In genomic region chr2:68737717-68738116, GRCh38 we compare ENCODE assay signal across 10 cellular contexts. TPM values are rescaled to one million over a fixed set of nuclear protein-coding genes. Genes with fewer than 3 reads are reported as not detected.
DNase-seq lines count a peak whose midpoint lies in the region; ATAC-seq and TF ChIP-seq lines count a peak whose summit lies in the region.
"Had no signal": no experiment of that assay in that cellular context is flagged by ENCODE, and none has a peak within 500 bp of the region (broad histone marks: within the 10 kb centered on the region; RNA-seq: fewer than 3 reads in every experiment).

No MANE protein-coding gene starts in this region.

- peaks cover 37% of the 10 kb centered on the region for H3K36me3 Mint-ChIP-seq in activated CD8-positive, alpha-beta T cell treated with anti-CD3 and anti-CD28 coated beads for 36 hours (ENCODE audit: low read depth)
- H3K36me3 Mint-ChIP-seq: mesothelial cell of epicardium had no signal

- ATAC-seq in GM18505 (IDR thresholded peaks at IDR 0.05; ENCODE audit: unreplicated experiment): peak; percentile 28
- peak; percentile 47 for ATAC-seq in HG02759 (IDR thresholded peaks at IDR 0.05; ENCODE audit: unreplicated experiment)
- ATAC-seq in activated CD8-positive, alpha-beta T cell treated with anti-CD3 and anti-CD28 coated beads for 36 hours: peak; percentile 28
- no peak for ATAC-seq in GM21390 (IDR thresholded peaks at IDR 0.05; ENCODE audit: unreplicated experiment)
- ATAC-seq in GM19324 (IDR thresholded peaks at IDR 0.05; ENCODE audit: low FRiP score, unreplicated experiment): no peak
- ATAC-seq in esophagus mucosa: no peak
- ATAC-seq: stimulated activated effector memory CD8-positive, alpha-beta T cell treated with anti-CD3 and anti-CD28 coated beads, Interleukin-12 subunit alpha, Interleukin-12 subunit beta, amount 100 ng/mL, for 72 hours had no signal

- H3K27ac Mint-ChIP-seq in activated CD8-positive, alpha-beta T cell treated with anti-CD3 and anti-CD28 coated beads for 36 hours: no peak overlapping the region
- H3K27ac Mint-ChIP-seq: mesothelial cell of epicardium; stimulated activated effector memory CD8-positive, alpha-beta T cell treated with anti-CD3 and anti-CD28 coated beads, Interleukin-12 subunit alpha, Interleukin-12 subunit beta, amount 100 ng/mL, for 72 hours had no signal

- CTCF ChIA-PET in activated CD8-positive, alpha-beta T cell treated with anti-CD3 and anti-CD28 coated beads for 36 hours (lab: Charles Lee): interaction anchor here (1.0 to 11.0 kb wide), 11 partner anchors 8 to 274 kb away, joined by 3 to 119 read pairs (median 5); no protein-coding TSS in a partner anchor

- no peaks in the 10 kb centered on the region for H3K27me3 Mint-ChIP-seq in activated CD8-positive, alpha-beta T cell treated with anti-CD3 and anti-CD28 coated beads for 36 hours

- H3K4me3 ChIP-seq in neutrophil (ENCODE audit: low read depth in 1 of 2, low read length in 1 of 2): peak overlapping the region; percentile 60 to 74

- peak; percentile 43 for TF ChIP-seq POLR2A in GM18505 (IDR thresholded peaks at IDR 0.05; ENCODE audit: borderline replicate concordance, extremely low read depth, insufficient read depth, insufficient read length)

- TF ChIP-seq CTCF in activated CD8-positive, alpha-beta T cell treated with anti-CD3 and anti-CD28 coated beads for 36 hours (IDR thresholded peaks at IDR 0.05): no peak
- peak; percentile 30 for TF ChIP-seq CTCF in neutrophil (IDR thresholded peaks at IDR 0.05)

- intact Hi-C loops in activated CD8-positive, alpha-beta T cell treated with anti-CD3 and anti-CD28 coated beads for 36 hours (cut with micrococcal nuclease): loop anchor here (5.0 kb wide), 1 partner anchor 35 kb away; no protein-coding TSS in a partner anchor

- no peaks in the 10 kb centered on the region for H3K9me3 Mint-ChIP-seq in activated CD8-positive, alpha-beta T cell treated with anti-CD3 and anti-CD28 coated beads for 36 hours
- H3K9me3 Mint-ChIP-seq: mesothelial cell of epicardium; stimulated activated effector memory CD8-positive, alpha-beta T cell treated with anti-CD3 and anti-CD28 coated beads, Interleukin-12 subunit alpha, Interleukin-12 subunit beta, amount 100 ng/mL, for 72 hours had no signal

- H3K27ac ChIP-seq in neutrophil: peak overlapping the region; percentile 91

- peaks cover 97 to 99% of the 10 kb centered on the region in 2 experiments for H3K4me1 ChIP-seq in neutrophil (ENCODE audit: control insufficient read depth in 1 of 2, insufficient read depth in 1 of 2, low read depth in 1 of 2, low read length in 1 of 2)

- no peaks in the 10 kb centered on the region for H3K27me3 ChIP-seq in neutrophil

- H3K4me1 Mint-ChIP-seq in activated CD8-positive, alpha-beta T cell treated with anti-CD3 and anti-CD28 coated beads for 36 hours (ENCODE audit: low read depth): peaks cover 43% of the 10 kb centered on the region

- no peaks in the 10 kb centered on the region for H3K36me3 ChIP-seq in neutrophil

- no peak overlapping the region for H3K4me3 Mint-ChIP-seq in activated CD8-positive, alpha-beta T cell treated with anti-CD3 and anti-CD28 coated beads for 36 hours
- H3K4me3 Mint-ChIP-seq: mesothelial cell of epicardium; stimulated activated effector memory CD8-positive, alpha-beta T cell treated with anti-CD3 and anti-CD28 coated beads, Interleukin-12 subunit alpha, Interleukin-12 subunit beta, amount 100 ng/mL, for 72 hours had no signal

- DNase-seq in activated CD8-positive, alpha-beta T cell treated with anti-CD3 and anti-CD28 coated beads for 36 hours: peak; percentile 68
- DNase-seq in NCI-H1694 treated with DMSO at 0.1 percent for 48 hours (lab: John Stamatoyannopoulos, UW): no peak

- H3K9me3 ChIP-seq in neutrophil: no peaks in the 10 kb centered on the region

- POLR2A ChIA-PET in activated CD8-positive, alpha-beta T cell treated with anti-CD3 and anti-CD28 coated beads for 36 hours (lab: Charles Lee): interaction anchor here (0.6 to 11.0 kb wide), 11 partner anchors 8 to 170 kb away, joined by 3 to 111 read pairs (median 4); no protein-coding TSS in a partner anchor

RNA-seq across cellular contexts. Expression of gene ARHGAP25, which starts 3.1 kb away (rescaled TPM):
- 10 to 100 TPM; 59.3 to 61.5 TPM for total RNA-seq in activated CD8-positive, alpha-beta T cell treated with anti-CD3 and anti-CD28 coated beads for 36 hours
- total RNA-seq in esophagus mucosa: 3.1 TPM

Comparison
In these comparisons a context has a peak if more than half of its experiments do, and no peak if none do; other contexts are left out.
1. ATAC-seq: peak in GM18505 (single experiment), HG02759 (single experiment) and activated CD8-positive, alpha-beta T cell treated with anti-CD3 and anti-CD28 coated beads for 36 hours (single experiment); none in GM21390 (single experiment), GM19324 (single experiment) and esophagus mucosa (single experiment).
2. RNA of gene ARHGAP25, which starts 3.1 kb away (total RNA-seq): 59.3 to 61.5 TPM in activated CD8-positive, alpha-beta T cell treated with anti-CD3 and anti-CD28 coated beads for 36 hours; 3.1 TPM in esophagus mucosa (single experiment); every median in the first group is over 10 times any median in the second.